ENCODE assay signal across 33 cellular contexts in genomic region chr16:80081851-80082250, GRCh38.
"Had no signal": no experiment of that assay in that cellular context is flagged by ENCODE, and none has a peak within 500 bp of the region (broad histone marks: within the 10 kb centered on the region; RNA-seq: fewer than 3 reads in every experiment).

No MANE protein-coding gene starts in this region.

- DNase-seq: activated CD4-positive, alpha-beta memory T cell treated with anti-CD3 and anti-CD28 coated beads for 36 hours; activated CD4-positive, alpha-beta T cell treated with anti-CD3 and anti-CD28 coated beads for 36 hours; activated CD4-positive, alpha-beta T cell treated with anti-CD3 and anti-CD28 coated beads, Interleukin-2, amount 10 ng/mL, durations not matched to agents 24 days and 14 days; activated CD4-positive, CD25-positive, alpha-beta regulatory T cell; activated CD4-positive, CD25-positive, alpha-beta regulatory T cell treated with anti-CD3 and anti-CD28 coated beads, Interleukin-2, amount 50 U/mL, for 72 hours; activated CD8-positive, alpha-beta memory T cell treated with anti-CD3 and anti-CD28 coated beads, Interleukin-2, amount 50 U/mL, for 48 hours; activated effector memory CD4-positive, alpha-beta T cell treated with Interleukin-2 at 50 U/mL for 16 hours; activated gamma-delta T cell treated with Interleukin-2 at 50 U/mL for 16 hours; activated naive CD4-positive, alpha-beta T cell treated with anti-CD3 and anti-CD28 coated beads, Interleukin-2, amount 50 U/mL, for 16 hours; activated naive CD4-positive, alpha-beta T cell treated with Interleukin-2 at 50 U/mL for 16 hours; activated T-cell treated with anti-CD3 and anti-CD28 coated beads for 4 hours; activated T-cell treated with anti-CD3 and anti-CD28 coated beads, Interleukin-2, amount 50 U/mL, for 24 hours; amniotic stem cell; anterior cingulate cortex; brain microvascular endothelial cell; caudate nucleus; cortex of kidney; dermis blood vessel endothelial cell; effector CD4-positive, alpha-beta T cell; effector memory CD8-positive, alpha-beta T cell; erythroblast; foreskin melanocyte; SW 1271; T-helper 1 cell; T-helper 17 cell; T1000 had no signal

- H3K4me3 ChIP-seq: esophagus muscularis mucosa, gastroesophageal sphincter had no signal

- H3K27me3 ChIP-seq: brain microvascular endothelial cell, esophagus muscularis mucosa, gastroesophageal sphincter had no signal

- H3K4me1 Mint-ChIP-seq: activated CD4-positive, alpha-beta T cell treated with anti-CD3 and anti-CD28 coated beads for 36 hours; activated CD4-positive, alpha-beta T cell treated with anti-CD3 and anti-CD28 coated beads, Interleukin-2, amount 10 ng/mL, durations not matched to agents 24 days and 14 days; activated T-helper 17 cell treated with anti-CD3 and anti-CD28 coated beads, Interleukin-2, amount 50 U/mL, for 72 hours had no signal

- H3K27ac ChIP-seq: brain microvascular endothelial cell, esophagus muscularis mucosa, gastroesophageal sphincter had no signal

- H3K27ac Mint-ChIP-seq: activated CD4-positive, alpha-beta memory T cell treated with anti-CD3 and anti-CD28 coated beads for 36 hours; activated CD4-positive, alpha-beta T cell treated with anti-CD3 and anti-CD28 coated beads for 36 hours; activated CD4-positive, alpha-beta T cell treated with anti-CD3 and anti-CD28 coated beads, Interleukin-2, amount 10 ng/mL, durations not matched to agents 24 days and 14 days; activated naive CD8-positive, alpha-beta T cell; activated T-cell treated with anti-CD3 and anti-CD28 coated beads, Interleukin-2, amount 50 U/mL, for 24 hours; activated T-helper 17 cell treated with anti-CD3 and anti-CD28 coated beads, Interleukin-2, amount 50 U/mL, for 72 hours; effector memory CD8-positive, alpha-beta T cell; T-helper 17 cell; T-helper 2 cell treated with Interferon-gamma antibody and Interleukin-4, amounts not matched to agents 5 μg/mL and 100 μg/mL, for 36 hours had no signal

- ATAC-seq: activated CD4-positive, alpha-beta T cell treated with anti-CD3 and anti-CD28 coated beads for 36 hours; activated T-helper 17 cell treated with anti-CD3 and anti-CD28 coated beads, Interleukin-2, amount 50 U/mL, for 72 hours; effector memory CD8-positive, alpha-beta T cell; gastroesophageal sphincter; T-helper 17 cell had no signal

- H3K9me3 ChIP-seq: esophagus muscularis mucosa, gastroesophageal sphincter had no signal

- FAIRE-seq: astrocyte, colon had no signal

- H3K36me3 Mint-ChIP-seq: activated CD4-positive, alpha-beta memory T cell treated with anti-CD3 and anti-CD28 coated beads for 36 hours; activated naive CD8-positive, alpha-beta T cell had no signal

- H3K9me3 Mint-ChIP-seq: activated CD4-positive, alpha-beta memory T cell treated with anti-CD3 and anti-CD28 coated beads for 36 hours; activated CD4-positive, alpha-beta T cell treated with anti-CD3 and anti-CD28 coated beads, Interleukin-2, amount 10 ng/mL, durations not matched to agents 24 days and 14 days; activated T-cell treated with anti-CD3 and anti-CD28 coated beads, Interleukin-2, amount 50 U/mL, for 24 hours; activated T-helper 17 cell treated with anti-CD3 and anti-CD28 coated beads, Interleukin-2, amount 50 U/mL, for 72 hours; effector memory CD8-positive, alpha-beta T cell; T-helper 2 cell treated with Interferon-gamma antibody and Interleukin-4, amounts not matched to agents 5 μg/mL and 100 μg/mL, for 36 hours had no signal

- H3K4me3 Mint-ChIP-seq: activated CD4-positive, alpha-beta memory T cell treated with anti-CD3 and anti-CD28 coated beads for 36 hours; activated CD4-positive, alpha-beta T cell treated with anti-CD3 and anti-CD28 coated beads for 36 hours; activated CD4-positive, alpha-beta T cell treated with anti-CD3 and anti-CD28 coated beads, Interleukin-2, amount 10 ng/mL, durations not matched to agents 24 days and 14 days; activated naive CD8-positive, alpha-beta T cell; activated T-cell treated with anti-CD3 and anti-CD28 coated beads, Interleukin-2, amount 50 U/mL, for 24 hours; activated T-helper 17 cell treated with anti-CD3 and anti-CD28 coated beads, Interleukin-2, amount 50 U/mL, for 72 hours; effector memory CD8-positive, alpha-beta T cell; T-helper 17 cell; T-helper 2 cell treated with Interferon-gamma antibody and Interleukin-4, amounts not matched to agents 5 μg/mL and 100 μg/mL, for 36 hours had no signal

- H3K36me3 ChIP-seq: brain microvascular endothelial cell, esophagus muscularis mucosa, gastroesophageal sphincter had no signal

- H3K27me3 Mint-ChIP-seq: activated CD4-positive, alpha-beta memory T cell treated with anti-CD3 and anti-CD28 coated beads for 36 hours; activated naive CD8-positive, alpha-beta T cell; activated T-cell treated with anti-CD3 and anti-CD28 coated beads, Interleukin-2, amount 50 U/mL, for 24 hours had no signal
